In the genomic region with DNA sequence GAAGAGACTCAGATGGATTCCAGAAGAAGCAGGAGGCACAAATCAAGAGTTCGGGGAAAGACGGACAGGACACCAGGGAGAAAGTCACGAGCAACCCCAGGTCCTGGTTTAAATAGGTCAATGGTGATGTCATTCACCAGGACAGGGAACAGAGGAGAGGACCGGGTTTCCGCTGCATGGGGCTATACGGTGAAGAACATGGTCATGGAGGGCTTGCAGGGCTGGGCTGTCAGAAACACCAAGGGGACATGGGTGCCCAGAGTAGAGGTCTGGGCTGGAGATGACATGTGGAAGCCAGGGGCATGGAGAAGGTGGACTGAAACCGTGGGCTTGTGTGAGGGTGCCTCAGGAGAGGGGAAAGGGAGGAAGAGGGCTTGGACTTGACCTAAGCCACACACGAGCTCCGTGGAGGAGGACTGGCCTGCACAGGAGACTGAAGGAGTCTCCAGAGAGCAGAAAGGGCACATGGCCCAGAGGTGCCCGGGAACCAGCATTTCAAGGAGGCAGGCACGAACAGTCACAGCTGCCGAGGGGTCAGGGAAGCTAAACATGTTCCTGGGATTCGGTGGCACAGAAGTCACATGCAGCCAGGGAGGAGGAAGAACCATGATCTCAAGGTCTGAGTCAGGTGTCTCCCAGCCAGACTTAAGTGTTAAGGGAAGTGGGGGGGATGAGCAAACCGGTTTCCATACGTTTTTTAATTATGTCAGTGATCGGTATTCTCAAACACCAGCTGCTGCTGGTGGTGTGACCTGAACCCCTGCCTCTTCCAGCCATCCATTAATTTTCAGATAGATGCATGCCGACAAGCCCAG, we compare ENCODE assay signal across 13 cellular contexts. TPM values are rescaled to one million over a fixed set of nuclear protein-coding genes. Genes with fewer than 3 reads are reported as not detected.
DNase-seq lines count a peak whose midpoint lies in the region; ATAC-seq, FAIRE-seq and TF ChIP-seq lines count a peak whose summit lies in the region.
"Had no signal": no experiment of that assay in that cellular context is flagged by ENCODE, and none has a peak within 500 bp of the region (broad histone marks: within the 10 kb centered on the region; RNA-seq: fewer than 3 reads in every experiment).

No MANE protein-coding gene starts in this region.

- BruUV-seq in GM12878 (replicated peaks; lab: Mats Ljungman, UMichigan), result no TSS peak

- no peak overlapping the region for H3K27ac ChIP-seq in GM12878 (ENCODE audit: control insufficient read depth, insufficient read depth)

- TF ChIP-seq RAD21 in GM12878 (IDR thresholded peaks at IDR 0.05; ENCODE audit: insufficient read depth, low read depth, low read length), result no peak

- no peaks in the 10 kb centered on the region for H3K9me3 ChIP-seq in GM12878 (replicated peaks; ENCODE audit: control insufficient read depth, insufficient read depth, low read length)
- H3K9me3 ChIP-seq: tibial nerve had no signal

- H2AFZ ChIP-seq in GM12878 (ENCODE audit: control insufficient read depth, low read depth, low read length), result no peak overlapping the region

- peaks cover 16% of the 10 kb centered on the region for H3K36me3 Mint-ChIP-seq in activated CD4-positive, alpha-beta T cell treated with anti-CD3 and anti-CD28 coated beads, Interleukin-2, amount 10 ng/mL, durations not matched to agents 7 days and 5 days (ENCODE audit: low read depth)
- H3K36me3 Mint-ChIP-seq in immature natural killer cell, result peaks cover 10 to 17% (median 13%) of the 10 kb centered on the region in 3 donors
- H3K36me3 Mint-ChIP-seq in stimulated activated effector memory CD8-positive, alpha-beta T cell treated with anti-CD3 and anti-CD28 coated beads, Interleukin-12 subunit alpha, Interleukin-12 subunit beta, amount 100 ng/mL, for 72 hours, result peaks cover 38% of the 10 kb centered on the region

- no peak overlapping the region for H3K4me2 ChIP-seq in GM12878 (ENCODE audit: control insufficient read depth, insufficient read depth)

- no peak for FAIRE-seq in GM12878 (lab: Jason Lieb, UNC)

- WGBS in GM12878 (ENCODE audit: insufficient coverage, insufficient replicate concordance, low lambda C conversion rate, missing lambda C conversion rate), result 79% methylated on average over 17 of the region's 17 CpGs

- no peaks in the 10 kb centered on the region for H3K9me3 Mint-ChIP-seq in activated CD4-positive, alpha-beta T cell treated with anti-CD3 and anti-CD28 coated beads, Interleukin-2, amount 10 ng/mL, durations not matched to agents 7 days and 5 days
- H3K9me3 Mint-ChIP-seq in immature natural killer cell, result no peaks in the 10 kb centered on the region
- H3K9me3 Mint-ChIP-seq in stimulated activated effector memory CD8-positive, alpha-beta T cell treated with anti-CD3 and anti-CD28 coated beads, Interleukin-12 subunit alpha, Interleukin-12 subunit beta, amount 100 ng/mL, for 72 hours, result no peaks in the 10 kb centered on the region
- H3K9me3 Mint-ChIP-seq: mesothelial cell of epicardium had no signal

- no peak for TF ChIP-seq CTCF in GM12878 (IDR thresholded peaks at IDR 0.05 in 2 of 3, conservative IDR thresholded peaks at IDR 0.05 in 1 of 3; ENCODE audit: control insufficient read depth in 2 of 3, extremely low read depth in 1 of 3, insufficient read depth in 1 of 3, low read depth in 3 of 3, low read length in 3 of 3)

- H3K4me3 ChIP-seq in GM12878, result no peak overlapping the region
- H3K4me3 ChIP-seq: coronary artery, tibial nerve had no signal

- in situ Hi-C loops in GM12878 (cut with MboI), result no loop called here

- peak overlapping the region; percentile 61 for H3K27ac Mint-ChIP-seq in activated CD4-positive, alpha-beta T cell treated with anti-CD3 and anti-CD28 coated beads, Interleukin-2, amount 10 ng/mL, durations not matched to agents 7 days and 5 days
- H3K27ac Mint-ChIP-seq in immature natural killer cell, result peak overlapping the region; percentile 42 to 82 (median 74)
- H3K27ac Mint-ChIP-seq in stimulated activated effector memory CD8-positive, alpha-beta T cell treated with anti-CD3 and anti-CD28 coated beads, Interleukin-12 subunit alpha, Interleukin-12 subunit beta, amount 100 ng/mL, for 72 hours, result peak overlapping the region; percentile 67
- H3K27ac Mint-ChIP-seq: mesothelial cell of epicardium had no signal

- H3K4me3 Mint-ChIP-seq in activated CD4-positive, alpha-beta T cell treated with anti-CD3 and anti-CD28 coated beads, Interleukin-2, amount 10 ng/mL, durations not matched to agents 7 days and 5 days, result no peak overlapping the region
- H3K4me3 Mint-ChIP-seq in immature natural killer cell, result peak overlapping the region in 1 of 5 donors; percentile 22
- no peak overlapping the region for H3K4me3 Mint-ChIP-seq in stimulated activated effector memory CD8-positive, alpha-beta T cell treated with anti-CD3 and anti-CD28 coated beads, Interleukin-12 subunit alpha, Interleukin-12 subunit beta, amount 100 ng/mL, for 72 hours
- H3K4me3 Mint-ChIP-seq: mesothelial cell of epicardium had no signal

- H3K36me3 ChIP-seq in GM12878 (ENCODE audit: control insufficient read depth in 2 of 2, insufficient read depth in 2 of 2, low read length in 1 of 2), result no peaks in the 10 kb centered on the region; a peak in 2 of 4 replicates

- H3K27me3 Mint-ChIP-seq in activated CD4-positive, alpha-beta T cell treated with anti-CD3 and anti-CD28 coated beads, Interleukin-2, amount 10 ng/mL, durations not matched to agents 7 days and 5 days, result peaks cover 4% of the 10 kb centered on the region
- peaks cover 9 to 35% (median 14%) of the 10 kb centered on the region in 3 donors for H3K27me3 Mint-ChIP-seq in immature natural killer cell (ENCODE audit: low read depth in 3 of 3)

- no peaks in the 10 kb centered on the region for H4K20me1 ChIP-seq in GM12878 (ENCODE audit: control insufficient read depth, insufficient read depth)

- POLR2A ChIA-PET in activated CD4-positive, alpha-beta T cell treated with anti-CD3 and anti-CD28 coated beads, Interleukin-2, amount 10 ng/mL, durations not matched to agents 7 days and 5 days (lab: Charles Lee), result no interaction called here
- POLR2A ChIA-PET in GM12878 (lab: Charles Lee), result no interaction called here

- no peak for DNase-seq in activated CD4-positive, alpha-beta T cell treated with anti-CD3 and anti-CD28 coated beads, Interleukin-2, amount 10 ng/mL, durations not matched to agents 7 days and 5 days
- no peak for DNase-seq in activated CD4-positive, alpha-beta T cell treated with anti-CD3 and anti-CD28 coated beads, Interleukin-2, amount 50 U/mL, for 4 hours
- DNase-seq in GM12878 (ENCODE audit: low read depth, low spot score) (no peak), immature natural killer cell (no peak), D341Med (ENCODE audit: low spot score) (no peak), amygdala (lab: John Stamatoyannopoulos, UW) (no peak)
- DNase-seq in stimulated activated effector memory CD8-positive, alpha-beta T cell treated with anti-CD3 and anti-CD28 coated beads, Interleukin-12 subunit alpha, Interleukin-12 subunit beta, amount 100 ng/mL, for 72 hours (ENCODE audit: low spot score in 2 of 2), result no peak
- DNase-seq in NK-92 treated with Interleukin-12 subunit alpha and Interleukin-12 subunit beta, amount 100 ng/mL, for 24 hours (lab: John Stamatoyannopoulos, UW), result no peak
- DNase-seq: activated gamma-delta T cell treated with Interleukin-2 at 50 U/mL for 16 hours, NCI-H1930 had no signal

- no peak for TF ChIP-seq EP300 in GM12878 (IDR thresholded peaks at IDR 0.05; ENCODE audit: borderline replicate concordance in 1 of 2, control insufficient read depth in 1 of 2, low read depth in 2 of 2, low read length in 2 of 2)

- peak; percentile 4; the same call in 1 of the 3 replicates for ATAC-seq in GM12878
- no peak for ATAC-seq in stimulated activated effector memory CD8-positive, alpha-beta T cell treated with anti-CD3 and anti-CD28 coated beads, Interleukin-12 subunit alpha, Interleukin-12 subunit beta, amount 100 ng/mL, for 72 hours

- intact Hi-C loops in GM12878 (cut with micrococcal nuclease; ENCODE audit: unreplicated experiment), result no loop called here

- H3K4me1 Mint-ChIP-seq in activated CD4-positive, alpha-beta T cell treated with anti-CD3 and anti-CD28 coated beads, Interleukin-2, amount 10 ng/mL, durations not matched to agents 7 days and 5 days, result peaks cover 16% of the 10 kb centered on the region
- peaks cover 7 to 13% of the 10 kb centered on the region in 2 donors for H3K4me1 Mint-ChIP-seq in immature natural killer cell
- H3K4me1 Mint-ChIP-seq in stimulated activated effector memory CD8-positive, alpha-beta T cell treated with anti-CD3 and anti-CD28 coated beads, Interleukin-12 subunit alpha, Interleukin-12 subunit beta, amount 100 ng/mL, for 72 hours, result peaks cover 21% of the 10 kb centered on the region

- peaks cover 4% of the 10 kb centered on the region; the same call in 1 of the 2 replicates for H3K4me1 ChIP-seq in GM12878 (ENCODE audit: control insufficient read depth, insufficient read depth, low read length)

- CTCF ChIA-PET in activated CD4-positive, alpha-beta T cell treated with anti-CD3 and anti-CD28 coated beads, Interleukin-2, amount 10 ng/mL, durations not matched to agents 7 days and 5 days (lab: Charles Lee), result no interaction called here
- CTCF ChIA-PET in GM12878 (lab: Yijun Ruan, JAX), result interaction anchor here (1.0 to 14.3 kb wide), 3 partner anchors 22 to 100 kb away, joined by 3 to 271 read pairs (median 4); partner anchors contain the start of gene RPL32

- no peaks in the 10 kb centered on the region for H3K79me2 ChIP-seq in GM12878 (ENCODE audit: control insufficient read depth, insufficient read depth, low read length)

- SMC1A ChIA-PET in GM12878 (lab: Charles Lee; ENCODE audit: uncharacterized antibody, unreplicated experiment), result no interaction called here

- H3K9ac ChIP-seq in GM12878 (ENCODE audit: control insufficient read depth, insufficient read depth, low read length), result no peak overlapping the region

- RAD21 ChIA-PET in GM12878 (lab: Charles Lee; ENCODE audit: unreplicated experiment), result no interaction called here

- H3K27me3 ChIP-seq in GM12878 (replicated peaks in 1 of 2; ENCODE audit: control insufficient read depth in 2 of 2, insufficient read depth in 2 of 2, low read length in 1 of 2), result no peaks in the 10 kb centered on the region
- H3K27me3 ChIP-seq: tibial nerve had no signal

- no peak; the same call in 1 of the 2 replicates for TF ChIP-seq POLR2A in GM12878 (IDR thresholded peaks at IDR 0.05; ENCODE audit: low read depth, low read length)

RNA-seq across cellular contexts. Expression of gene RPL32, which starts 54.2 kb away (rescaled TPM):
- 1,000 to 10,000 TPM; 2,113 to 2,760 TPM for total RNA-seq in activated CD4-positive, alpha-beta T cell treated with anti-CD3 and anti-CD28 coated beads, Interleukin-2, amount 10 ng/mL, durations not matched to agents 7 days and 5 days
- total RNA-seq in GM12878 (2013; cell fraction: nucleolus; rRNA removed), result 220 and 242 TPM in 2 replicates
- total RNA-seq in GM12878 (2014; rRNA removed) (2,707 and 2,818 TPM in 2 replicates), GM12878 (2014; rRNA removed; fragmentation: Illumina TruSeq; extraction: Trizol) (3,926 and 3,952 TPM in 2 replicates), GM12878 (2021) (2,298 and 2,376 TPM in 2 replicates)
- polyA plus RNA-seq in GM12878 (2011; ENCODE audit: low read depth), result 3,831 TPM
- polyA plus RNA-seq in GM12878 (2011; rRNA removed) (3,443 and 3,447 TPM in 2 replicates), GM12878 (2014; fragmentation: Illumina TruSeq; extraction: Trizol) (5,147 and 5,597 TPM in 2 replicates), GM12878 (2014; fragmentation: Nextera tagmentation; extraction: Ambion mirVana) (1,000 to 10,000 TPM; 3,252 to 3,662 TPM), GM12878 (2014; rRNA removed) (4,075 and 4,194 TPM in 2 replicates), GM12878 (2016; fragmentation: Nextera tagmentation; extraction: Ambion mirVana) (1,000 to 10,000 TPM; 1,533 to 1,667 TPM), immature natural killer cell (1,000 to 10,000 TPM in 2 of 3 donors, 100 to 1,000 TPM in 1; 525 to 1,812 (median 1,173) TPM)
- polyA plus RNA-seq in GM12878 (2011; cell fraction: cytosol; rRNA removed), result 2,094 and 3,074 TPM in 2 replicates
- 755 and 1,231 TPM in 2 replicates for polyA plus RNA-seq in GM12878 (2011; cell fraction: nucleus; rRNA removed)
- 5,378 and 5,555 TPM in 2 replicates for polyA plus RNA-seq in GM12878 (2012)
- 1,701 and 1,707 TPM in 2 replicates for polyA minus RNA-seq in GM12878 (2011; rRNA and poly(A)+ RNA removed)
- polyA minus RNA-seq in GM12878 (2011; cell fraction: cytosol; rRNA and poly(A)+ RNA removed), result 779 and 848 TPM in 2 replicates
- polyA minus RNA-seq in GM12878 (2011; cell fraction: nucleus; rRNA and poly(A)+ RNA removed), result 190 and 283 TPM in 2 replicates
